9 cellular contexts compared by ENCODE assay signal in the genomic region with DNA sequence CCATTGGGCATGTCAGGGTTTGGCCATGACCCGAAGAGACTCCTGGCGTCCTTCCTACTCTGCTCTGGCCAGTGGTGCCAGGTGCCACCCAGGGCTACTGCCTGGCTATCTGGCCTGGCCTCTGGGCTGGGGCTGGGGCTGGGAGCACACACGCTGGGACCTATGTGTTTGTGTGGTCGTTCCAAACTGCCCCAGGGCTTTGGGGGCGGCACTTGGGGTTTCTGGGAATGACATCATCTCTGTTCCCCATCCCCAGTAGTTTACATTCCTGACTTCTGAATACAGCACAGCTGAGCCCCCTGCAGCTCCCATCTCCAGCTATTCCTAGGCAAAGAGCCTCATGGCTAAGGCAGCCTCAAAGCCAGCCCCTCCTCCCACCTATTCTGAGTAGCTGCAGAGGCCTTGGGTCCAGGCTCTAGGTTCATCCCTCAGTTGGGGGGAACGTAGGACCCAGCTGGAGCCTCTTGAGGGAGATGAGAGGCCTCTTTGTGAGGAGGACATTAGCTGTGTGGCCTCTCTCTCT. TPM values are rescaled to one million over a fixed set of nuclear protein-coding genes. Genes with fewer than 3 reads are reported as not detected.
DNase-seq lines count a peak whose midpoint lies in the region; ATAC-seq and TF ChIP-seq lines count a peak whose summit lies in the region.
"Had no signal": no experiment of that assay in that cellular context is flagged by ENCODE, and none has a peak within 500 bp of the region (broad histone marks: within the 10 kb centered on the region; RNA-seq: fewer than 3 reads in every experiment).

No MANE protein-coding gene starts in this region.

- TF ChIP-seq CTCF in foreskin fibroblast (IDR thresholded peaks at IDR 0.05; ENCODE audit: low read depth, low read length), result no peak

- no peaks in the 10 kb centered on the region for H3K27me3 ChIP-seq in BLaER1 treated with 17β-estradiol and CSF1 and Interleukin-3, amounts not matched to agents 10 nM and 100 nM
- H3K27me3 ChIP-seq in SJCRH30 (no peaks in the 10 kb centered on the region), neuronal stem cell (ENCODE audit: control insufficient read depth in 3 of 3, insufficient read depth in 3 of 3, low read depth in 1 of 3, low read length in 3 of 3) (no peaks in the 10 kb centered on the region)
- H3K27me3 ChIP-seq: thyroid gland had no signal

- H3K4me1 Mint-ChIP-seq in stimulated activated memory B cell treated with anti-CD40 and anti-IgM and Interleukin-4, amounts not matched to agents 10 μg/mL and 1 μg/mL and 100 μg/mL, for 72 hours, result peaks cover 55% of the 10 kb centered on the region

- H3K27me3 Mint-ChIP-seq in stimulated activated memory B cell treated with anti-CD40 and anti-IgM and Interleukin-4, amounts not matched to agents 10 μg/mL and 1 μg/mL and 100 μg/mL, for 72 hours, result no peaks in the 10 kb centered on the region

- H2BK5ac ChIP-seq in neuronal stem cell (ENCODE audit: low read length), result peak overlapping the region; percentile 87

- H2BK120ac ChIP-seq in neuronal stem cell (ENCODE audit: low read depth, low read length), result peak overlapping the region; percentile 13

- peak overlapping the region in 5 of 11 experiments; percentile 41 to 68 (median 62); a peak in 8 of 22 replicates for H3K9ac ChIP-seq in BLaER1 treated with 17β-estradiol and CSF1 and Interleukin-3, amounts not matched to agents 10 nM and 100 nM
- H3K9ac ChIP-seq in neuronal stem cell (ENCODE audit: low read depth, low read length, poor library complexity), result peak overlapping the region; percentile 17

- no peak overlapping the region for H4K91ac ChIP-seq in neuronal stem cell (ENCODE audit: low read depth, low read length, poor library complexity)

- WGBS in neuronal stem cell (ENCODE audit: extremely low coverage in 2 of 2, insufficient read length in 2 of 2, insufficient replicate concordance in 1 of 2), 2 donors, result no CpG with 5 or more reads among the region's 6 CpGs

- H3K36me3 Mint-ChIP-seq in stimulated activated memory B cell treated with anti-CD40 and anti-IgM and Interleukin-4, amounts not matched to agents 10 μg/mL and 1 μg/mL and 100 μg/mL, for 72 hours, result peaks cover 55% of the 10 kb centered on the region

- H4K8ac ChIP-seq in neuronal stem cell (ENCODE audit: low read depth, low read length), result peak overlapping the region; percentile 9

- H3K4me1 ChIP-seq in BLaER1 treated with 17β-estradiol and CSF1 and Interleukin-3, amounts not matched to agents 10 nM and 100 nM, result peaks cover 83 to 98% (median 94%) of the 10 kb centered on the region in 10 experiments
- H3K4me1 ChIP-seq in SJCRH30 (peaks cover 40% of the 10 kb centered on the region), neuronal stem cell (ENCODE audit: control insufficient read depth in 2 of 2, insufficient read depth in 1 of 2, low read depth in 1 of 2, low read length in 2 of 2) (peaks cover 13 to 22% of the 10 kb centered on the region in 2 donors)

- no peak overlapping the region for H2AFZ ChIP-seq in neuronal stem cell (ENCODE audit: low read length)

- H3K4me3 ChIP-seq in BLaER1 treated with 17β-estradiol and CSF1 and Interleukin-3, amounts not matched to agents 10 nM and 100 nM, result peak overlapping the region in 1 of 10 experiments; percentile 30; a peak in 1 of 20 replicates
- H3K4me3 ChIP-seq in SJCRH30 (no peak overlapping the region), foreskin fibroblast (ENCODE audit: low read depth in 1 of 2, low read length in 2 of 2) (no peak overlapping the region), neuronal stem cell (ENCODE audit: low read length in 2 of 2) (no peak overlapping the region)
- H3K4me3 ChIP-seq: thyroid gland had no signal

- H3K18ac ChIP-seq in neuronal stem cell (ENCODE audit: low read length), result peak overlapping the region; percentile 67

- H2BK15ac ChIP-seq in neuronal stem cell (ENCODE audit: low read length), result peak overlapping the region; percentile 50

- no peaks in the 10 kb centered on the region for H3K79me1 ChIP-seq in neuronal stem cell (ENCODE audit: low read depth, low read length)

- no peaks in the 10 kb centered on the region for H3K9me3 Mint-ChIP-seq in stimulated activated memory B cell treated with anti-CD40 and anti-IgM and Interleukin-4, amounts not matched to agents 10 μg/mL and 1 μg/mL and 100 μg/mL, for 72 hours

- H3K23ac ChIP-seq in neuronal stem cell (ENCODE audit: low read depth, low read length, poor library complexity), result peak overlapping the region; percentile 18

- peak; percentile 96 to 97 for DNase-seq in SJCRH30
- DNase-seq in foreskin fibroblast, result peak; percentile 85 to 88
- no peak for DNase-seq in neuronal stem cell (ENCODE audit: low spot score)
- DNase-seq in NCI-H2196 treated with DMSO at 0.1 percent for 48 hours (lab: John Stamatoyannopoulos, UW; ENCODE audit: unreplicated experiment), result no peak
- DNase-seq in D341Med (ENCODE audit: low spot score), result no peak
- no peak for DNase-seq in DMS 273 treated with DMSO at 0.1 percent for 48 hours (lab: John Stamatoyannopoulos, UW)
- DNase-seq: thyroid gland had no signal

- peak overlapping the region; percentile 59 to 100 (median 92); a peak in 21 of 22 replicates for H3K4me2 ChIP-seq in BLaER1 treated with 17β-estradiol and CSF1 and Interleukin-3, amounts not matched to agents 10 nM and 100 nM
- H3K4me2 ChIP-seq in neuronal stem cell (ENCODE audit: insufficient read depth, low read length, poor library complexity, severe bottlenecking), result no peak overlapping the region

- no peak overlapping the region for H3K27ac Mint-ChIP-seq in stimulated activated memory B cell treated with anti-CD40 and anti-IgM and Interleukin-4, amounts not matched to agents 10 μg/mL and 1 μg/mL and 100 μg/mL, for 72 hours

- ATAC-seq in stimulated activated memory B cell treated with anti-CD40 and anti-IgM and Interleukin-4, amounts not matched to agents 10 μg/mL and 1 μg/mL and 100 μg/mL, for 72 hours, result no peak

- H2AK5ac ChIP-seq in neuronal stem cell (ENCODE audit: low read depth, low read length), result peak overlapping the region; percentile 82

- H3K4me3 Mint-ChIP-seq in stimulated activated memory B cell treated with anti-CD40 and anti-IgM and Interleukin-4, amounts not matched to agents 10 μg/mL and 1 μg/mL and 100 μg/mL, for 72 hours, result no peak overlapping the region

- H4K20me1 ChIP-seq in BLaER1 treated with 17β-estradiol and CSF1 and Interleukin-3, amounts not matched to agents 10 nM and 100 nM, result peaks cover 22 to 85% (median 64%) of the 10 kb centered on the region in 11 experiments; a peak in 21 of 22 replicates

- H3K27ac ChIP-seq in BLaER1 treated with 17β-estradiol and CSF1 and Interleukin-3, amounts not matched to agents 10 nM and 100 nM, result peak overlapping the region in 7 of 11 experiments; percentile 21 to 75 (median 56); a peak in 9 of 22 replicates
- H3K27ac ChIP-seq in SJCRH30 (peak overlapping the region; percentile 96), neuronal stem cell (replicated peaks; ENCODE audit: low read length) (no peak overlapping the region)

- no peak overlapping the region for H3K14ac ChIP-seq in neuronal stem cell (ENCODE audit: low read length)

- peak overlapping the region; percentile 79 for H3K4ac ChIP-seq in neuronal stem cell (ENCODE audit: low read length)

- no peaks in the 10 kb centered on the region for H3K9me3 ChIP-seq in BLaER1 treated with 17β-estradiol and CSF1 and Interleukin-3, amounts not matched to agents 10 nM and 100 nM (replicated peaks in 1 of 11)
- H3K9me3 ChIP-seq in SJCRH30 (replicated peaks), result no peaks in the 10 kb centered on the region
- H3K9me3 ChIP-seq in neuronal stem cell (replicated peaks in 1 of 2; ENCODE audit: control insufficient read depth in 2 of 2, insufficient read depth in 1 of 2, low read depth in 1 of 2, low read length in 2 of 2), result no peaks in the 10 kb centered on the region
- H3K9me3 ChIP-seq: thyroid gland had no signal

- peaks cover 14 to 97% (median 75%) of the 10 kb centered on the region in 11 experiments for H3K36me3 ChIP-seq in BLaER1 treated with 17β-estradiol and CSF1 and Interleukin-3, amounts not matched to agents 10 nM and 100 nM
- peaks cover 14% of the 10 kb centered on the region for H3K36me3 ChIP-seq in SJCRH30
- peaks cover 10 to 46% of the 10 kb centered on the region in 2 donors for H3K36me3 ChIP-seq in neuronal stem cell (replicated peaks in 1 of 2; ENCODE audit: control insufficient read depth in 2 of 2, insufficient read depth in 2 of 2, low read length in 2 of 2)

- no peak overlapping the region for H2BK12ac ChIP-seq in neuronal stem cell (ENCODE audit: low read length)

RNA-seq across cellular contexts. Expression of a gene that starts 24.3 kb away (rescaled TPM):
- 26.7 and 28.5 TPM in 2 replicates for total RNA-seq in SJCRH30 (2014; rRNA removed; shearing (Covaris generic))
- 5.7 TPM for polyA plus RNA-seq in neuronal stem cell (2013, experiment 1 of 2)
- polyA plus RNA-seq in neuronal stem cell (2013, experiment 2 of 2), result 6.0 TPM

RNA-seq across cellular contexts. Expression of a gene that starts 40.6 kb away (rescaled TPM):
- total RNA-seq in SJCRH30 (2014; rRNA removed; shearing (Covaris generic)), result 21.6 and 22.3 TPM in 2 replicates
- polyA plus RNA-seq in neuronal stem cell (2013, experiment 1 of 2), result 38.9 TPM
- 36.9 TPM for polyA plus RNA-seq in neuronal stem cell (2013, experiment 2 of 2)

RNA-seq across cellular contexts. Expression of a gene that starts 45.6 kb away (rescaled TPM):
- total RNA-seq in SJCRH30 (2014; rRNA removed; shearing (Covaris generic)), result 5.0 and 5.6 TPM in 2 replicates
- 3.2 TPM for polyA plus RNA-seq in neuronal stem cell (2013, experiment 1 of 2)
- 3.2 TPM for polyA plus RNA-seq in neuronal stem cell (2013, experiment 2 of 2)

Comparison
In these comparisons a context has a peak if more than half of its experiments do, and no peak if none do; other contexts are left out.
1. DNase-seq: peak in SJCRH30 (2 of 2) and foreskin fibroblast (2 of 2); none in neuronal stem cell (single experiment), NCI-H2196 treated with DMSO at 0.1 percent for 48 hours (single experiment), D341Med (single experiment) and DMS 273 treated with DMSO at 0.1 percent for 48 hours (single experiment).